In genomic region chr13:91346848-91347211, GRCh38 we compare ENCODE assay signal across 8 cellular contexts. TPM values are rescaled to one million over a fixed set of nuclear protein-coding genes. Genes with fewer than 3 reads are reported as not detected.
DNase-seq lines count a peak whose midpoint lies in the region; ATAC-seq lines count a peak whose summit lies in the region.

No MANE protein-coding gene starts in this region.

- no peaks in the 10 kb centered on the region for H3K27me3 Mint-ChIP-seq in activated CD4-positive, alpha-beta T cell treated with anti-CD3 and anti-CD28 coated beads for 36 hours

- peak overlapping the region; percentile 93 for H3K27ac Mint-ChIP-seq in activated CD4-positive, alpha-beta T cell treated with anti-CD3 and anti-CD28 coated beads for 36 hours

- intact Hi-C loops in activated CD4-positive, alpha-beta T cell treated with anti-CD3 and anti-CD28 coated beads for 36 hours (cut with DNase I, micrococcal nuclease): loop anchor here (1.0 to 2.0 kb wide), 5 partner anchors 16 to 52 kb away; partner anchors contain the start of gene GPC5 (in 2 of the 2)
- intact Hi-C loops in left ventricle myocardium superior (cut with micrococcal nuclease): no loop called here

- H3K4me3 Mint-ChIP-seq in activated CD4-positive, alpha-beta T cell treated with anti-CD3 and anti-CD28 coated beads for 36 hours: peak overlapping the region; percentile 93

- peak overlapping the region; percentile 71 for H3K4me3 ChIP-seq in skeletal muscle cell (ENCODE audit: low read depth, low read length)

- DNase-seq in activated CD4-positive, alpha-beta T cell treated with anti-CD3 and anti-CD28 coated beads for 36 hours: peak; percentile 77
- no peak for DNase-seq in activated CD4-positive, alpha-beta T cell treated with anti-CD3 and anti-CD28 coated beads for 1 hour
- DNase-seq in NCI-H748 (lab: John Stamatoyannopoulos, UW; ENCODE audit: unreplicated experiment) (peak; percentile 82), left ventricle myocardium superior (peak; percentile 20), skeletal muscle cell (ENCODE audit: low read depth) (no peak), GOT3 (lab: John Stamatoyannopoulos, UW) (no peak)
- DNase-seq in activated naive CD4-positive, alpha-beta T cell (lab: John Stamatoyannopoulos, UW): peak in 3 of 4 experiments; percentile 9 to 31 (median 18)

- CTCF ChIA-PET in activated CD4-positive, alpha-beta T cell treated with anti-CD3 and anti-CD28 coated beads for 36 hours (lab: Charles Lee): interaction anchor here (0.8 to 2.8 kb wide), 8 partner anchors 11 to 141 kb away, joined by 3 to 19 read pairs (median 4); no protein-coding TSS in a partner anchor

- peak; percentile 38 for ATAC-seq in activated CD4-positive, alpha-beta T cell treated with anti-CD3 and anti-CD28 coated beads for 36 hours
- ATAC-seq in HG02852 (IDR thresholded peaks at IDR 0.05; ENCODE audit: unreplicated experiment): peak; percentile 14
- ATAC-seq in left ventricle myocardium superior: no peak

- H3K4me1 Mint-ChIP-seq in activated CD4-positive, alpha-beta T cell treated with anti-CD3 and anti-CD28 coated beads for 36 hours: peaks cover 45% of the 10 kb centered on the region

- POLR2A ChIA-PET in activated CD4-positive, alpha-beta T cell treated with anti-CD3 and anti-CD28 coated beads for 36 hours (lab: Charles Lee): interaction anchor here (0.7 to 1.6 kb wide), 5 partner anchors 10 to 22 kb away, joined by 3 to 5 read pairs (median 3); no protein-coding TSS in a partner anchor

- no peaks in the 10 kb centered on the region for H3K9me3 Mint-ChIP-seq in activated CD4-positive, alpha-beta T cell treated with anti-CD3 and anti-CD28 coated beads for 36 hours (ENCODE audit: low read depth)

- H3K36me3 Mint-ChIP-seq in activated CD4-positive, alpha-beta T cell treated with anti-CD3 and anti-CD28 coated beads for 36 hours (ENCODE audit: low read depth): peaks cover 30% of the 10 kb centered on the region

RNA-seq across cellular contexts. Expression of gene MIR17HG, which starts 0.7 kb away (rescaled TPM):
- total RNA-seq in activated CD4-positive, alpha-beta T cell treated with anti-CD3 and anti-CD28 coated beads for 36 hours: 10 to 100 TPM; 13.8 to 26.7 TPM
- total RNA-seq in left ventricle myocardium superior: 1.7 TPM

RNA-seq across cellular contexts. Expression of gene GPC5, which starts 51.6 kb away (rescaled TPM):
- total RNA-seq in activated CD4-positive, alpha-beta T cell treated with anti-CD3 and anti-CD28 coated beads for 36 hours: under 1 TPM; 0.63 to 0.66 TPM
- 1.8 TPM for total RNA-seq in left ventricle myocardium superior

Comparison
In these comparisons a context has a peak if more than half of its experiments do, and no peak if none do; other contexts are left out.
1. DNase-seq: peak in activated CD4-positive, alpha-beta T cell treated with anti-CD3 and anti-CD28 coated beads for 36 hours (single experiment), NCI-H748 (single experiment), activated naive CD4-positive, alpha-beta T cell (3 of 4) and left ventricle myocardium superior (single experiment); none in activated CD4-positive, alpha-beta T cell treated with anti-CD3 and anti-CD28 coated beads for 1 hour (single experiment), skeletal muscle cell (single experiment) and GOT3 (single experiment).